1 cellular context compared by ENCODE assay signal in genomic region chr1:210374600-210374953, GRCh38.
TF ChIP-seq lines count a peak whose summit lies in the region.

No MANE protein-coding gene starts in this region.

TF ChIP-seq in GM12878, 131 proteins besides CTCF, POLR2A, EP300 and RAD21 (continued from another document):
- TF ChIP-seq ZBTB4 (CRISPR knock-in tag; IDR thresholded peaks at IDR 0.05) (no peak), HDAC2 (IDR thresholded peaks at IDR 0.05) (no peak), IRF4 (IDR thresholded peaks at IDR 0.05; ENCODE audit: low read depth, low read length) (no peak), LARP7 (IDR thresholded peaks at IDR 0.05) (no peak), RELB (IDR thresholded peaks at IDR 0.05; ENCODE audit: low read depth) (0 out of 2 replicates have a peak, but pooled peaks have one; percentile 25), KDM1A (IDR thresholded peaks at IDR 0.05; ENCODE audit: borderline replicate concordance) (no peak), WRNIP1 (IDR thresholded peaks at IDR 0.05; ENCODE audit: borderline replicate concordance, low read depth, low read length) (no peak), HCFC1 (IDR thresholded peaks at IDR 0.05; ENCODE audit: low read length) (no peak), SMC3 (IDR thresholded peaks at IDR 0.05; ENCODE audit: borderline replicate concordance, low read length) (no peak), ZNF217 (IDR thresholded peaks at IDR 0.05) (no peak), E4F1 (IDR thresholded peaks at IDR 0.05; ENCODE audit: borderline replicate concordance, partially characterized antibody) (no peak), TCF12 (IDR thresholded peaks at IDR 0.05; ENCODE audit: low read depth, low read length) (0 out of 2 replicates have a peak, but pooled peaks have one; percentile 2), FOXK2 (IDR thresholded peaks at IDR 0.05) (no peak)
